ENCODE assay signal across 8 cellular contexts in the genomic region with DNA sequence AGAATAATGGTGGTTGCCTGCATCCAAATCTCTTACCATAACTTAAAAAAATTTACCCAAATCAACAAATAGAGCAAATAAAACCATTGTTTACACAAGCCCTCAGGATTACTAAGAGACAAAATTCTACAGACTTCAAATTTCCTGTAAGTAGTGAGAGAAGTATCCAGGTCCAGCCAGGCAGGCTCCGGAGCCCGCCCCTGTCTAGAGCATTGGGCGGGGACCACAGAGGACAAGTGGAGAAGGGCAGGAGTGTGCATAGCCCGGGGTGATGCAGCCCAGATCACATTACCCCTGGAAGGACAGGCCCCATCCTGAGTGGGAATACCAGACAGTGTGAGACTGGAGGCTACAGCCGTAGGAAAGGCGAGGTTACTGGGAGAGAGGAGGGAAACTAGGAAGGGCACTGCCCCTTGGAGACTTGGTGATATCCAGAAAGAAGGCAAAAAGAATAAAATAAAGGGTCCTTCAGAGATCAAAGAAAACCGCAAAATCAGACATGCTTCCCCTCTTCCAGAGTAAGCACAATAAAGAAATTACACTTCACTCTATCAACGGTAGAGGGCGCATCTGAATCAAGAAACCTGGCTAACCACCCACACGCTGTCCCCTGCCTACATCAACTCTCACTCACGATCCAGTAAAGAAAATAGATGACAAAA. TPM values are rescaled to one million over a fixed set of nuclear protein-coding genes. Genes with fewer than 3 reads are reported as not detected.
DNase-seq lines count a peak whose midpoint lies in the region; ATAC-seq and TF ChIP-seq lines count a peak whose summit lies in the region.

No MANE protein-coding gene starts in this region.

- peak; percentile 25 for DNase-seq in activated naive CD4-positive, alpha-beta T cell treated with Interleukin-2 at 50 U/mL for 16 hours
- no peak for DNase-seq in activated naive CD4-positive, alpha-beta T cell treated with anti-CD3 and anti-CD28 coated beads, Interleukin-2, amount 50 U/mL, for 16 hours
- peak; percentile 56 for DNase-seq in LNCaP clone FGC (ENCODE audit: low read depth)
- DNase-seq in Panc1 (ENCODE audit: low read depth, low spot score): peak; percentile 74
- peak; percentile 13 for DNase-seq in central memory CD4-positive, alpha-beta T cell
- peak; percentile 89 for DNase-seq in kidney glomerular epithelial cell (lab: John Stamatoyannopoulos, UW)
- peak; percentile 6 to 21 for DNase-seq in stimulated activated CD4-positive, alpha-beta T cell treated with anti-CD3 and anti-CD28 coated beads, Interleukin-4, amount 100 ng/mL, for 48 hours (ENCODE audit: low read depth in 2 of 2)
- no peak for DNase-seq in 8988T

- in situ Hi-C loops in Panc1 (cut with HindIII; ENCODE audit: low pct_unique_long_range_greater_than_20kb, low sequenced_read_pairs): no loop called here

- TF ChIP-seq CTCF in LNCaP clone FGC (IDR thresholded peaks at IDR 0.05; ENCODE audit: control insufficient read depth, extremely low read depth, insufficient read depth) (peak; percentile 68), Panc1 (IDR thresholded peaks at IDR 0.05) (peak; percentile 85)

- no TSS peak for BruUV-seq in Panc1 (replicated peaks; lab: Mats Ljungman, UMichigan)

- H3K27me3 ChIP-seq in Panc1 (ENCODE audit: control insufficient read depth, insufficient read depth, low read length): no peaks in the 10 kb centered on the region

- CTCF ChIA-PET in Panc1 (lab: Charles Lee): interaction anchor here (0.7 to 0.8 kb wide), 2 partner anchors 9 to 102 kb away, joined by 3 to 4 read pairs; no protein-coding TSS in a partner anchor

- peaks cover 6% of the 10 kb centered on the region for H3K9me3 ChIP-seq in Panc1 (ENCODE audit: control insufficient read depth, insufficient read depth, low read depth, low read length)

- H3K4me3 ChIP-seq in LNCaP clone FGC (ENCODE audit: low read depth, low read length) (no peak overlapping the region), Panc1 (ENCODE audit: low read depth in 2 of 2, low read length in 2 of 2) (peak overlapping the region in 1 of 2 experiments; percentile 40; a peak in 2 of 4 replicates)

- ATAC-seq in Panc1: peak; percentile 88

- H3K36me3 ChIP-seq in Panc1 (ENCODE audit: control insufficient read depth, insufficient read depth, low read length): no peaks in the 10 kb centered on the region

- H3K4me1 ChIP-seq in Panc1 (ENCODE audit: control insufficient read depth, insufficient read depth, low read length): peaks cover 42% of the 10 kb centered on the region

- intact Hi-C loops in Panc1 (cut with micrococcal nuclease; ENCODE audit: unreplicated experiment): loop anchor here (1.0 to 5.0 kb wide), 3 partner anchors 92 to 211 kb away; no protein-coding TSS in a partner anchor

- peak overlapping the region; percentile 65 for H3K27ac ChIP-seq in Panc1 (ENCODE audit: low read length)

- POLR2A ChIA-PET in Panc1 (lab: Charles Lee): no interaction called here

RNA-seq across cellular contexts. Expression of gene RIN2, which starts 26.6 kb away (rescaled TPM):
- 25.0 TPM for total RNA-seq in Panc1 (2021; ENCODE audit: unreplicated experiment)
- polyA plus RNA-seq in Panc1 (2012; ENCODE audit: insufficient read length): 13.8 TPM

Comparison
In these comparisons a context has a peak if more than half of its experiments do, and no peak if none do; other contexts are left out.
1. DNase-seq: peak in activated naive CD4-positive, alpha-beta T cell treated with Interleukin-2 at 50 U/mL for 16 hours (single experiment), LNCaP clone FGC (single experiment), Panc1 (single experiment), central memory CD4-positive, alpha-beta T cell (single experiment), kidney glomerular epithelial cell (single experiment) and stimulated activated CD4-positive, alpha-beta T cell treated with anti-CD3 and anti-CD28 coated beads, Interleukin-4, amount 100 ng/mL, for 48 hours (2 of 2); none in activated naive CD4-positive, alpha-beta T cell treated with anti-CD3 and anti-CD28 coated beads, Interleukin-2, amount 50 U/mL, for 16 hours (single experiment) and 8988T (single experiment).